ENCODE assay signal across 17 cellular contexts in the genomic region with DNA sequence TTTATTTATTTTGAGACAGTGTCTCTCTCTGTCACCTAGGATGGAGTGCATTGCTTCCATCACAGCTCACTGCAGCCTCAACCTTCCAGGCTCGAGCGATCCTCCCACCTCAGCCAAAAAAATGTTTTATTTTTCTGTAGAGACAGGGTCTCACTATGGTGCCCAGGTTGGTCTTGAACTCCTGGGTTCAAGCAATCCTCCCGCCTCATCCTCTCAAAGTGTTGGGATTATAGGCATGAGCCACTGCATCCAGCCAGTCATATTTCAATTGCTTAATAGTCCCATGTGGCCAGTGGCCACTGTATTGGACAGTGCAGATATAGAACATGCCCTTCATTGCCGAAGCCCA. TPM values are rescaled to one million over a fixed set of nuclear protein-coding genes. Genes with fewer than 3 reads are reported as not detected.
DNase-seq lines count a peak whose midpoint lies in the region; ATAC-seq, FAIRE-seq and TF ChIP-seq lines count a peak whose summit lies in the region.
"Had no signal": no experiment of that assay in that cellular context is flagged by ENCODE, and none has a peak within 500 bp of the region (broad histone marks: within the 10 kb centered on the region; RNA-seq: fewer than 3 reads in every experiment).

No MANE protein-coding gene starts in this region.

- WGBS in K562 (ENCODE audit: insufficient coverage, low coverage, missing lambda C conversion rate) = 62% methylated on average over 4 of the region's 4 CpGs
- 83% methylated on average over 4 of the region's 4 CpGs for WGBS in smooth muscle cell (ENCODE audit: low lambda C conversion rate)
- no CpG with 5 or more reads among the region's 4 CpGs for WGBS in mesendoderm (ENCODE audit: extremely low coverage, insufficient coverage, low lambda C conversion rate)

- intact Hi-C loops in K562 (cut with micrococcal nuclease) = no loop called here

- H3K9me3 ChIP-seq in HEK293 (ENCODE audit: control insufficient read depth, insufficient read depth, low read depth, low read length) = no peaks in the 10 kb centered on the region
- H3K9me3 ChIP-seq in K562 (replicated peaks; ENCODE audit: control insufficient read depth, insufficient read depth, low read depth, low read length) = no peaks in the 10 kb centered on the region
- no peaks in the 10 kb centered on the region for H3K9me3 ChIP-seq in keratinocyte (ENCODE audit: control insufficient read depth, low read depth, low read length)
- no peaks in the 10 kb centered on the region for H3K9me3 ChIP-seq in smooth muscle cell (replicated peaks; ENCODE audit: low read depth)

- POLR2A ChIA-PET in HEK293 (lab: Yijun Ruan, JAX) (interaction anchor here (0.6 to 1.2 kb wide), 7 partner anchors 14 to 209 kb away, joined by 3 to 8 read pairs (median 3); a partner anchor contains a TSS), K562 (lab: Yijun Ruan, JAX) (interaction anchor here (1.6 to 1.8 kb wide), 2 partner anchors 9 to 12 kb away, joined by 5 to 6 read pairs; no protein-coding TSS in a partner anchor)

- no peaks in the 10 kb centered on the region for H4K20me1 ChIP-seq in K562 (replicated peaks; ENCODE audit: control insufficient read depth, insufficient read depth, low read length)
- H4K20me1 ChIP-seq in keratinocyte (ENCODE audit: control insufficient read depth, extremely low read depth, insufficient read depth, low read length) = no peaks in the 10 kb centered on the region
- no peaks in the 10 kb centered on the region for H4K20me1 ChIP-seq in smooth muscle cell (ENCODE audit: low read depth)

- no peak overlapping the region for H3K18ac ChIP-seq in mesendoderm (ENCODE audit: low read length)

- H3K9ac ChIP-seq in K562 (ENCODE audit: insufficient read depth in 1 of 2, low read depth in 2 of 2, low read length in 2 of 2) (no peak overlapping the region), keratinocyte (ENCODE audit: control insufficient read depth, extremely low read depth, insufficient read depth, low read length) (peak overlapping the region; percentile 48), smooth muscle cell (ENCODE audit: low read depth) (no peak overlapping the region), mesendoderm (ENCODE audit: low read length) (no peak overlapping the region)

- no peak overlapping the region for H3K4ac ChIP-seq in mesendoderm (ENCODE audit: low read depth, low read length)

- DNase-seq in K562 (ENCODE audit: extremely low read depth in 1 of 4, low spot score in 3 of 4) (no peak), keratinocyte (ENCODE audit: low read depth, low spot score) (no peak), smooth muscle cell (lab: John Stamatoyannopoulos, UW; ENCODE audit: unreplicated experiment) (no peak), mesendoderm (no peak), D341Med (ENCODE audit: low spot score) (no peak)
- no peak for DNase-seq in stimulated activated CD8-positive, alpha-beta memory T cell treated with anti-CD3 and anti-CD28 coated beads, Interleukin-4, amount 100 ng/mL, for 48 hours
- DNase-seq: activated T-cell treated with anti-CD3 and anti-CD28 coated beads, Interleukin-2, amount 50 U/mL, for 1 hour; GF-D8; immature natural killer cell; KG1; left ventricle myocardium superior; NCI-H187 had no signal

- H3K79me2 ChIP-seq in K562 (ENCODE audit: control insufficient read depth, insufficient read depth, low read length) (no peaks in the 10 kb centered on the region), keratinocyte (ENCODE audit: control insufficient read depth, insufficient read depth, low read length) (peaks cover 2% of the 10 kb centered on the region), smooth muscle cell (ENCODE audit: low read depth) (no peaks in the 10 kb centered on the region), mesendoderm (ENCODE audit: control insufficient read depth, insufficient read depth, low read length) (no peaks in the 10 kb centered on the region)

- TF ChIP-seq EP300 in K562 (IDR thresholded peaks at IDR 0.05; ENCODE audit: low read length) = no peak

- no peak for TF ChIP-seq RAD21 in K562 (CRISPR knock-in tag; conservative IDR thresholded peaks at IDR 0.05 in 1 of 2, IDR thresholded peaks at IDR 0.05 in 1 of 2)

- TF ChIP-seq POLR2A in K562 (conservative IDR thresholded peaks at IDR 0.05) = no peak

- H2AFZ ChIP-seq in K562 (ENCODE audit: low read depth, low read length) (no peak overlapping the region), keratinocyte (ENCODE audit: control insufficient read depth, low read length) (no peak overlapping the region), smooth muscle cell (ENCODE audit: low read depth) (no peak overlapping the region)

- H3K56ac ChIP-seq in mesendoderm (ENCODE audit: low read length) = no peak overlapping the region

- no peaks in the 10 kb centered on the region for H3K9me1 ChIP-seq in K562 (ENCODE audit: control insufficient read depth, insufficient read depth, low read length)
- H3K9me1 ChIP-seq in keratinocyte (ENCODE audit: control insufficient read depth, extremely low read depth, insufficient read depth, low read length) = no peaks in the 10 kb centered on the region

- H2BK15ac ChIP-seq in mesendoderm (replicated peaks; ENCODE audit: low read depth) = no peak overlapping the region

- H3K4me3 ChIP-seq in HEK293 (ENCODE audit: low read depth, low read length) = no peak overlapping the region
- no peak overlapping the region for H3K4me3 ChIP-seq in K562
- H3K4me3 ChIP-seq in keratinocyte (ENCODE audit: control insufficient read depth in 2 of 3, extremely low read depth in 1 of 3, insufficient read depth in 2 of 3, low read depth in 1 of 3, low read length in 3 of 3) = no peak overlapping the region
- no peak overlapping the region for H3K4me3 ChIP-seq in smooth muscle cell
- H3K4me3 ChIP-seq in mesendoderm (ENCODE audit: low read length) = no peak overlapping the region

- BruUV-seq in K562 (replicated peaks; lab: Mats Ljungman, UMichigan) = no TSS peak

- CTCF ChIA-PET in HEK293 (lab: Yijun Ruan, JAX) (interaction anchor here (0.7 to 1.3 kb wide), 3 partner anchors 12 to 214 kb away, joined by 3 read pairs; no protein-coding TSS in a partner anchor), K562 (lab: Yijun Ruan, JAX; ENCODE audit: low intra/inter-chr PET ratio) (no interaction called here)

- TF ChIP-seq CTCF in HEK293 (tag by site-specific recombination; IDR thresholded peaks at IDR 0.05) = no peak
- no peak for TF ChIP-seq CTCF in K562 (IDR thresholded peaks at IDR 0.05 in 2 of 3, conservative IDR thresholded peaks at IDR 0.05 in 1 of 3; ENCODE audit: insufficient read depth in 2 of 3, low read depth in 1 of 3, low read length in 3 of 3)
- TF ChIP-seq CTCF in keratinocyte (optimal IDR thresholded peaks at IDR 0.05 in 1 of 3, IDR thresholded peaks at IDR 0.05 in 1 of 3, conservative IDR thresholded peaks at IDR 0.05 in 1 of 3; ENCODE audit: extremely low read depth in 1 of 3, insufficient read depth in 2 of 3, low read length in 3 of 3) = no peak
- TF ChIP-seq CTCF in smooth muscle cell (IDR thresholded peaks at IDR 0.05; ENCODE audit: borderline replicate concordance, insufficient read depth, poor library complexity, severe bottlenecking) = no peak

- H3K27ac ChIP-seq in HEK293 (ENCODE audit: extremely low read depth, low read depth, low read length) = no peak overlapping the region
- H3K27ac ChIP-seq in K562 (ENCODE audit: extremely low read depth, low read depth, low read length) = no peak overlapping the region
- peak overlapping the region; percentile 78 for H3K27ac ChIP-seq in keratinocyte (ENCODE audit: control insufficient read depth, insufficient read depth, low read length)
- peak overlapping the region; percentile 73 for H3K27ac ChIP-seq in smooth muscle cell (ENCODE audit: low read depth)
- H3K27ac ChIP-seq in mesendoderm (ENCODE audit: low read depth, low read length) = no peak overlapping the region

- no peak for ATAC-seq in K562
- ATAC-seq in GM19035 (IDR thresholded peaks at IDR 0.05; ENCODE audit: unreplicated experiment) = no peak

- no peaks in the 10 kb centered on the region for H3F3A ChIP-seq in smooth muscle cell (ENCODE audit: low read depth)

- H2BK5ac ChIP-seq in mesendoderm (ENCODE audit: low read length) = no peak overlapping the region

- H3K27me3 ChIP-seq in K562 (ENCODE audit: control insufficient read depth in 2 of 2, insufficient read depth in 2 of 2, low read length in 2 of 2) (no peaks in the 10 kb centered on the region), keratinocyte (ENCODE audit: control insufficient read depth, extremely low read depth, insufficient read depth, low read length) (no peaks in the 10 kb centered on the region), smooth muscle cell (ENCODE audit: low read depth) (no peaks in the 10 kb centered on the region), mesendoderm (ENCODE audit: insufficient read depth, low read length, poor library complexity) (no peaks in the 10 kb centered on the region)

- FAIRE-seq in K562 (lab: Jason Lieb, UNC) (no peak), keratinocyte (lab: Jason Lieb, UNC) (no peak)
- FAIRE-seq: endometrium had no signal

- dilution Hi-C loops in keratinocyte (cut with MboI; ENCODE audit: extremely low pct_ligation_motif_present, low sequenced_read_pairs) = no loop called here

- H3K4me1 ChIP-seq in HEK293 (ENCODE audit: control insufficient read depth, insufficient read depth, low read length) (peaks cover 2% of the 10 kb centered on the region; the same call in 1 of the 2 replicates), K562 (replicated peaks in 1 of 2; ENCODE audit: control insufficient read depth in 2 of 2, insufficient read depth in 2 of 2, low read length in 2 of 2) (peaks cover 3 to 8% of the 10 kb centered on the region in 2 experiments; a peak in 2 of 5 replicates), keratinocyte (ENCODE audit: control insufficient read depth, extremely low read depth, insufficient read depth, low read length) (peaks cover 31% of the 10 kb centered on the region), smooth muscle cell (ENCODE audit: low read depth) (no peaks in the 10 kb centered on the region), mesendoderm (ENCODE audit: control insufficient read depth, low read depth, low read length) (no peaks in the 10 kb centered on the region)

- H2BK120ac ChIP-seq in mesendoderm (ENCODE audit: low read depth, low read length) = no peak overlapping the region

- in situ Hi-C loops in K562 (cut with MboI) = no loop called here

- H2AK5ac ChIP-seq in mesendoderm (ENCODE audit: low read length) = no peak overlapping the region

- H4K8ac ChIP-seq in mesendoderm (ENCODE audit: low read depth, low read length) = no peak overlapping the region

- H4K5ac ChIP-seq in mesendoderm (ENCODE audit: low read length) = no peak overlapping the region

- H3K79me1 ChIP-seq in mesendoderm (ENCODE audit: low read length) = no peaks in the 10 kb centered on the region

- H3K23ac ChIP-seq in mesendoderm (ENCODE audit: low read length) = no peak overlapping the region

- H3K36me3 ChIP-seq in HEK293 (ENCODE audit: control insufficient read depth in 2 of 2, insufficient read depth in 1 of 2, low read length in 2 of 2) = no peaks in the 10 kb centered on the region
- H3K36me3 ChIP-seq in K562 (ENCODE audit: control insufficient read depth, insufficient read depth, low read length) = no peaks in the 10 kb centered on the region
- peaks cover 0 to 7% of the 10 kb centered on the region in 2 experiments for H3K36me3 ChIP-seq in keratinocyte (ENCODE audit: control insufficient read depth in 2 of 2, extremely low read depth in 1 of 2, insufficient read depth in 2 of 2, low read length in 2 of 2)
- no peaks in the 10 kb centered on the region for H3K36me3 ChIP-seq in smooth muscle cell (ENCODE audit: low read depth)
- H3K36me3 ChIP-seq in mesendoderm (ENCODE audit: control insufficient read depth, insufficient read depth, low read length) = no peaks in the 10 kb centered on the region

- H3K4me2 ChIP-seq in K562 (ENCODE audit: insufficient read depth, low read length) (no peak overlapping the region), keratinocyte (ENCODE audit: control insufficient read depth, extremely low read depth, insufficient read depth, low read depth, low read length) (peak overlapping the region; percentile 29), smooth muscle cell (peak overlapping the region; percentile 34), mesendoderm (ENCODE audit: low read length) (no peak overlapping the region)

RNA-seq across cellular contexts. Expression of a gene that starts 15.3 kb away (rescaled TPM):
- total RNA-seq in K562 (2011; cell fraction: chromatin; rRNA removed; ENCODE audit: low replicate concordance) = 7.4 and 8.2 TPM in 2 replicates
- total RNA-seq in K562 (2011; cell fraction: nucleolus; rRNA removed) = 4.1 and 5.3 TPM in 2 replicates
- total RNA-seq in K562 (2011; cell fraction: nucleoplasm; rRNA removed) = 5.4 and 7.0 TPM in 2 replicates
- total RNA-seq in K562 (2014; rRNA removed) (0.77 and 2.0 TPM in 2 replicates), K562 (2014; rRNA removed; fragmentation: Illumina TruSeq; extraction: Trizol) (1.7 and 1.9 TPM in 2 replicates), K562 (2015; rRNA removed; fragmentation: Illumina TruSeq; extraction: Trizol) (0.57 and 0.76 TPM in 2 replicates), K562 (2021) (1.5 TPM in 2 replicates), smooth muscle cell (1.4 and 1.7 TPM in 2 replicates)
- polyA plus RNA-seq in K562 (2011; rRNA removed) (0.85 and 1.8 TPM in 2 replicates), K562 (2014; fragmentation: Illumina TruSeq; extraction: Trizol) (1.8 and 2.0 TPM in 2 replicates), K562 (2014; fragmentation: Nextera tagmentation; extraction: Ambion mirVana) (under 1 TPM; 0.08 to 0.32 TPM), K562 (2014; rRNA removed) (1.5 and 1.8 TPM in 2 replicates), keratinocyte (6.4 to 8.5 TPM (median 6.4 TPM) in 3 replicates), smooth muscle cell (0.54 and 1.0 TPM in 2 replicates)
- 1.0 and 1.3 TPM in 2 replicates for polyA plus RNA-seq in K562 (2011; cell fraction: cytosol; rRNA removed)
- polyA plus RNA-seq in K562 (2011; cell fraction: nucleus; rRNA removed) = 1.3 and 2.3 TPM in 2 replicates
- 0.94 and 1.9 TPM in 2 replicates for polyA plus RNA-seq in K562 (2012)
- 1.3 and 2.9 TPM in 2 replicates for polyA minus RNA-seq in K562 (2011; rRNA and poly(A)+ RNA removed)
- 0.82 and 1.7 TPM in 2 replicates for polyA minus RNA-seq in K562 (2011; cell fraction: cytosol; rRNA and poly(A)+ RNA removed)
- polyA minus RNA-seq in K562 (2011; cell fraction: nucleus; rRNA and poly(A)+ RNA removed) = 0.89 and 1.3 TPM in 2 replicates
- 4.9 TPM for polyA plus RNA-seq in keratinocyte (2011; ENCODE audit: low read depth)
- 2.9 and 5.0 TPM in 2 replicates for polyA plus RNA-seq in keratinocyte (2011; cell fraction: cytosol; rRNA removed)
- 11.3 and 11.9 TPM in 2 replicates for polyA plus RNA-seq in keratinocyte (2011; cell fraction: nucleus; rRNA removed)
- polyA plus RNA-seq in keratinocyte (2012; ENCODE audit: low replicate concordance) = 2.8 and 5.1 TPM in 2 replicates
- 7.1 to 11.0 TPM (median 9.1 TPM) in 3 replicates for polyA minus RNA-seq in keratinocyte
- 5.9 TPM for polyA minus RNA-seq in keratinocyte (2011; cell fraction: cytosol; rRNA and poly(A)+ RNA removed)
- 7.4 and 13.6 TPM in 2 replicates for polyA minus RNA-seq in keratinocyte (2011; cell fraction: nucleus; rRNA and poly(A)+ RNA removed)
- polyA plus RNA-seq in mesendoderm (2013, experiment 1 of 2) = 1.4 TPM
- 1.5 TPM for polyA plus RNA-seq in mesendoderm (2013, experiment 2 of 2)
- total RNA-seq: activated CD8-positive, alpha-beta T cell treated with anti-CD3 and anti-CD28 coated beads for 36 hours; CD4-positive, CD25-positive, alpha-beta regulatory T cell had no signal
- polyA plus RNA-seq: immature natural killer cell had no signal

Comparison
In these comparisons a context has a peak if more than half of its experiments do, and no peak if none do; other contexts are left out.
1. H3K27ac ChIP-seq: peak in keratinocyte (single experiment) and smooth muscle cell (single experiment); none in HEK293 (single experiment), K562 (single experiment) and mesendoderm (single experiment).
2. H3K4me2 ChIP-seq: peak in keratinocyte (single experiment) and smooth muscle cell (single experiment); none in K562 (single experiment) and mesendoderm (single experiment).